Comparison of ENCODE assay signal across 8 cellular contexts in genomic region chr5:14664270-14665109, GRCh38. TPM values are rescaled to one million over a fixed set of nuclear protein-coding genes. Genes with fewer than 3 reads are reported as not detected.
DNase-seq lines count a peak whose midpoint lies in the region; ATAC-seq, FAIRE-seq and TF ChIP-seq lines count a peak whose summit lies in the region.

Gene OTULIN, plus strand, starts transcription at chr5:14664718. Its CDS starts 108 bp downstream, at chr5:14664826.

- H3K27me3 ChIP-seq in BE2C (no peaks in the 10 kb centered on the region), HepG2 (ENCODE audit: control insufficient read depth in 1 of 2, insufficient read depth in 2 of 2, low read length in 2 of 2) (no peaks in the 10 kb centered on the region)

- no peak for FAIRE-seq in HepG2 (lab: Jason Lieb, UNC)

- TF ChIP-seq POLR2A in HepG2 (IDR thresholded peaks at IDR 0.05; ENCODE audit: insufficient read depth in 1 of 2, low read depth in 2 of 2, low read length in 2 of 2) = peak; percentile 74 to 96

- in situ Hi-C loops in HepG2 (cut with HindIII; ENCODE audit: extremely low pct_ligation_motif_present, low pct_unique_long_range_greater_than_20kb) = no loop called here

- H3K27me3 Mint-ChIP-seq in dendritic cell treated with granulocyte-macrophage colony-stimulating factor and Interleukin-4, amounts not matched to agents 40 ng/mL and 50 ng/mL, for 4 days = no peaks in the 10 kb centered on the region

- ATAC-seq in HG03439 (IDR thresholded peaks at IDR 0.05; ENCODE audit: unreplicated experiment) (peak; percentile 73), HepG2 (peak; percentile 86)

- peaks cover 44% of the 10 kb centered on the region for H3K4me1 Mint-ChIP-seq in dendritic cell treated with granulocyte-macrophage colony-stimulating factor and Interleukin-4, amounts not matched to agents 40 ng/mL and 50 ng/mL, for 4 days (ENCODE audit: low read depth)

- DNase-seq in BE2C (peak; percentile 90), GM19238 (ENCODE audit: insufficient read length, low spot score) (peak; percentile 90), NCI-H524 (lab: John Stamatoyannopoulos, UW) (peak; percentile 84 to 94), HepG2 (ENCODE audit: low spot score) (peak; percentile 79)
- DNase-seq in activated CD4-positive, alpha-beta T cell treated with anti-CD3 and anti-CD28 coated beads, Interleukin-2, amount 50 U/mL, for 1 hour = peak; percentile 72
- peak; percentile 86 for DNase-seq in stimulated activated CD4-positive, alpha-beta T cell treated with anti-CD3 and anti-CD28 coated beads, Interleukin-4, amount 100 ng/mL, for 1 hour

- H3K4me3 ChIP-seq in BE2C (ENCODE audit: low read depth, low read length) (peak within 1 kb of the TSS; percentile 78), HepG2 (replicated peaks in 1 of 3; ENCODE audit: insufficient read depth in 1 of 3, low read depth in 2 of 3, low read length in 3 of 3) (peak within 1 kb of the TSS; percentile 83 to 91 (median 86))

- no TSS peak for BruUV-seq in HepG2 (replicated peaks; lab: Mats Ljungman, UMichigan)

- peaks cover 23% of the 10 kb centered on the region for H3K36me3 Mint-ChIP-seq in dendritic cell treated with granulocyte-macrophage colony-stimulating factor and Interleukin-4, amounts not matched to agents 40 ng/mL and 50 ng/mL, for 4 days (ENCODE audit: low read depth)

- TF ChIP-seq RAD21 in HepG2 (CRISPR knock-in tag; IDR thresholded peaks at IDR 0.05) = no peak

- H3K27ac ChIP-seq in HepG2 (ENCODE audit: extremely low read length, insufficient read depth, low read length) = peak within 1 kb of the TSS; percentile 82

- peak within 1 kb of the TSS; percentile 76 for H3K9ac ChIP-seq in HepG2 (ENCODE audit: insufficient read depth, low read depth, low read length)

- H3K79me2 ChIP-seq in HepG2 (ENCODE audit: insufficient read depth, low read length) = peaks cover 46% of the 10 kb centered on the region

- intact Hi-C loops in dendritic cell treated with granulocyte-macrophage colony-stimulating factor and Interleukin-4, amounts not matched to agents 40 ng/mL and 50 ng/mL, for 4 days (cut with micrococcal nuclease) = loop anchor here (5.0 kb wide), 1 partner anchor 208 kb away; the partner anchor contains the start of gene ANKH
- intact Hi-C loops in HepG2 (cut with micrococcal nuclease; ENCODE audit: unreplicated experiment) = loop anchor here (2.0 to 10.0 kb wide), 2 partner anchors 344 to 520 kb away; partner anchors contain the start of gene TRIO

- H4K20me1 ChIP-seq in HepG2 (ENCODE audit: insufficient read depth, low read length) = peaks cover 16% of the 10 kb centered on the region

- no peaks in the 10 kb centered on the region for H3K9me3 Mint-ChIP-seq in dendritic cell treated with granulocyte-macrophage colony-stimulating factor and Interleukin-4, amounts not matched to agents 40 ng/mL and 50 ng/mL, for 4 days

- H2AFZ ChIP-seq in HepG2 (ENCODE audit: low read length) = peak within 1 kb of the TSS; percentile 72

- peak within 1 kb of the TSS; percentile 90 for H3K27ac Mint-ChIP-seq in dendritic cell treated with granulocyte-macrophage colony-stimulating factor and Interleukin-4, amounts not matched to agents 40 ng/mL and 50 ng/mL, for 4 days

- H3K4me1 ChIP-seq in BE2C = peaks cover 6% of the 10 kb centered on the region; the same call in 1 of the 2 replicates
- H3K4me1 ChIP-seq in HepG2 (ENCODE audit: insufficient read depth, low read length) = peaks cover 64% of the 10 kb centered on the region

- H3K9me3 ChIP-seq in BE2C = no peaks in the 10 kb centered on the region
- no peaks in the 10 kb centered on the region for H3K9me3 ChIP-seq in HepG2 (ENCODE audit: low read length)

- 0% methylated on average over 4 of the region's 116 CpGs for WGBS in HepG2 (ENCODE audit: low lambda C conversion rate)

- POLR2A ChIA-PET in HepG2 (lab: Yijun Ruan, JAX) = interaction anchor here (1.2 kb wide), 2 partner anchors 9 to 345 kb away, joined by 3 read pairs; no protein-coding TSS in a partner anchor

- H3K36me3 ChIP-seq in BE2C (peaks cover 2% of the 10 kb centered on the region; the same call in 1 of the 2 replicates), HepG2 (replicated peaks in 1 of 2; ENCODE audit: control insufficient read depth in 1 of 2, insufficient read depth in 2 of 2, low read length in 2 of 2) (no peaks in the 10 kb centered on the region; a peak in 1 of 5 replicates)

- TF ChIP-seq CTCF in BE2C (IDR thresholded peaks at IDR 0.05; ENCODE audit: low read depth, low read length) (no peak), HepG2 (CRISPR knock-in tag; IDR thresholded peaks at IDR 0.05) (no peak; the same call in 1 of the 2 replicates)

- H3K4me3 Mint-ChIP-seq in dendritic cell treated with granulocyte-macrophage colony-stimulating factor and Interleukin-4, amounts not matched to agents 40 ng/mL and 50 ng/mL, for 4 days = peak within 1 kb of the TSS; percentile 83

- TF ChIP-seq EP300 in HepG2 (IDR thresholded peaks at IDR 0.05; ENCODE audit: low read depth in 2 of 2, low read length in 2 of 2) = no peak
- TF ChIP-seq EP300 in HepG2 (CRISPR knock-in tag; IDR thresholded peaks at IDR 0.05; ENCODE audit: borderline replicate concordance) = no peak; the same call in 1 of the 2 replicates

- CTCF ChIA-PET in HepG2 (lab: Yijun Ruan, JAX; ENCODE audit: low intra/inter-chr PET ratio, low total read pairs) = no interaction called here

- H3K4me2 ChIP-seq in HepG2 (ENCODE audit: low read depth, low read length) = peak within 1 kb of the TSS; percentile 82

TF ChIP-seq in HepG2, 621 proteins besides CTCF, POLR2A, EP300 and RAD21 (continues in another document):
- no peak for TF ChIP-seq ZNF660 (CRISPR knock-in tag; IDR thresholded peaks at IDR 0.05; ENCODE audit: borderline replicate concordance, low read depth)
- TF ChIP-seq ZNF773 (CRISPR knock-in tag; IDR thresholded peaks at IDR 0.05; ENCODE audit: borderline replicate concordance) = 0 out of 2 replicates have a peak, but pooled peaks have one; percentile 14
- peak; percentile 77; the same call in 1 of the 2 replicates for TF ChIP-seq GATAD1 (CRISPR knock-in tag; IDR thresholded peaks at IDR 0.05)
- TF ChIP-seq IKZF5 (CRISPR knock-in tag; IDR thresholded peaks at IDR 0.05) = peak; percentile 86
- TF ChIP-seq ZNF780A (CRISPR knock-in tag; IDR thresholded peaks at IDR 0.05) = no peak
- peak; percentile 91 for TF ChIP-seq ZMAT3 (CRISPR knock-in tag; conservative IDR thresholded peaks at IDR 0.05)
- TF ChIP-seq NFE2L1 (CRISPR knock-in tag; IDR thresholded peaks at IDR 0.05; ENCODE audit: borderline replicate concordance) = peak; percentile 79; the same call in 1 of the 2 replicates
- TF ChIP-seq E2F1 (CRISPR knock-in tag; IDR thresholded peaks at IDR 0.05) = peak; percentile 81
- TF ChIP-seq ZNF282 (IDR thresholded peaks at IDR 0.05; ENCODE audit: partially characterized antibody) = no peak
- no peak for TF ChIP-seq NFYB (CRISPR knock-in tag; IDR thresholded peaks at IDR 0.05)
- no peak for TF ChIP-seq ZNF816 (CRISPR knock-in tag; IDR thresholded peaks at IDR 0.05; ENCODE audit: borderline replicate concordance)
- peak; percentile 50 for TF ChIP-seq ZMYM3 (CRISPR knock-in tag; IDR thresholded peaks at IDR 0.05)
- 0 out of 2 replicates have a peak, but pooled peaks have one; percentile 54 for TF ChIP-seq MYNN (CRISPR knock-in tag; IDR thresholded peaks at IDR 0.05; ENCODE audit: low read depth)
- TF ChIP-seq ZNF547 (CRISPR knock-in tag; IDR thresholded peaks at IDR 0.05) = peak; percentile 92; the same call in 1 of the 2 replicates

RNA-seq across cellular contexts. Expression of gene OTULIN, which starts in this region (rescaled TPM):
- polyA plus RNA-seq in BE2C (2012; ENCODE audit: insufficient read depth, insufficient read length, low read depth) = 14.1 TPM
- 31.9 and 34.8 TPM in 2 replicates for total RNA-seq in HepG2 (2016; rRNA removed; fragmentation: Illumina TruSeq; extraction: Trizol)
- total RNA-seq in HepG2 (2016; cell fraction: cytosol; rRNA removed; fragmentation: Illumina TruSeq; extraction: Trizol; ENCODE audit: low read depth) = 16.9 and 21.4 TPM in 2 replicates
- 31.8 and 34.4 TPM in 2 replicates for total RNA-seq in HepG2 (2016; cell fraction: insoluble cytoplasmic fraction; rRNA removed; fragmentation: Illumina TruSeq; extraction: Trizol)
- 19.5 and 20.6 TPM in 2 replicates for total RNA-seq in HepG2 (2016; cell fraction: membrane; rRNA removed; fragmentation: Illumina TruSeq; extraction: Trizol)
- 45.8 and 50.5 TPM in 2 replicates for total RNA-seq in HepG2 (2016; cell fraction: nucleus; rRNA removed; fragmentation: Illumina TruSeq; extraction: Trizol)
- polyA plus RNA-seq in HepG2 (2011; rRNA removed) = 7.0 and 8.9 TPM in 2 replicates
- polyA plus RNA-seq in HepG2 (2011; cell fraction: cytosol; rRNA removed) = 4.9 and 6.8 TPM in 2 replicates
- polyA plus RNA-seq in HepG2 (2011; cell fraction: nucleus; rRNA removed) = 10.3 and 10.8 TPM in 2 replicates
- 6.9 and 8.0 TPM in 2 replicates for polyA plus RNA-seq in HepG2 (2012)
- polyA plus RNA-seq in HepG2 (2016; cell fraction: cytosol; fragmentation: Illumina TruSeq; extraction: Trizol; ENCODE audit: low read depth) = 3.0 and 5.2 TPM in 2 replicates
- polyA plus RNA-seq in HepG2 (2016; cell fraction: insoluble cytoplasmic fraction; fragmentation: Illumina TruSeq; extraction: Trizol; ENCODE audit: low read depth) = 21.4 and 24.2 TPM in 2 replicates
- polyA plus RNA-seq in HepG2 (2016; cell fraction: membrane; fragmentation: Illumina TruSeq; extraction: Trizol; ENCODE audit: low read depth) = 8.4 and 9.0 TPM in 2 replicates
- polyA plus RNA-seq in HepG2 (2016; cell fraction: nucleus; fragmentation: Illumina TruSeq; extraction: Trizol; ENCODE audit: insufficient read depth, low read depth) = 20.2 and 24.3 TPM in 2 replicates
- polyA minus RNA-seq in HepG2 (2011; rRNA and poly(A)+ RNA removed; ENCODE audit: low replicate concordance) = 31.4 and 78.2 TPM in 2 replicates
- polyA minus RNA-seq in HepG2 (2011; cell fraction: cytosol; rRNA and poly(A)+ RNA removed) = 8.8 and 9.8 TPM in 2 replicates
- 72.2 and 76.3 TPM in 2 replicates for polyA minus RNA-seq in HepG2 (2011; cell fraction: nucleus; rRNA and poly(A)+ RNA removed)

Comparison
In these comparisons a context has a peak if more than half of its experiments do, and no peak if none do; other contexts are left out.
1. Peak in every context shown above with its lines: DNase-seq, ATAC-seq, H3K4me3 ChIP-seq and H3K27ac ChIP-seq.